In genomic region chr12:58502857-58503256, GRCh38 we compare ENCODE assay signal across 1 cellular context.
TF ChIP-seq lines count a peak whose summit lies in the region.

No MANE protein-coding gene starts in this region.

TF ChIP-seq in H1, 55 proteins besides CTCF, POLR2A, EP300 and RAD21 (continued from another document):
- TF ChIP-seq RXRA (IDR thresholded peaks at IDR 0.05; ENCODE audit: insufficient read depth, low read depth, low read length) (no peak), SIRT6 (IDR thresholded peaks at IDR 0.05; ENCODE audit: low read length) (no peak), CBX8 (IDR thresholded peaks at IDR 0.05; ENCODE audit: borderline replicate concordance, low read depth, low read length) (no peak)
